In genomic region chr11:48034926-48035876, GRCh38 we compare ENCODE assay signal across 10 cellular contexts. TPM values are rescaled to one million over a fixed set of nuclear protein-coding genes. Genes with fewer than 3 reads are reported as not detected.
DNase-seq lines count a peak whose midpoint lies in the region; ATAC-seq and TF ChIP-seq lines count a peak whose summit lies in the region.
"Had no signal": no experiment of that assay in that cellular context is flagged by ENCODE, and none has a peak within 500 bp of the region (broad histone marks: within the 10 kb centered on the region; RNA-seq: fewer than 3 reads in every experiment).

No MANE protein-coding gene starts in this region.

- H3K27me3 ChIP-seq in muscle layer of duodenum (ENCODE audit: low read depth, low read length) = no peaks in the 10 kb centered on the region
- H3K27me3 ChIP-seq in upper lobe of left lung = no peaks in the 10 kb centered on the region
- no peaks in the 10 kb centered on the region for H3K27me3 ChIP-seq in Peyer's patch

- H3K27ac Mint-ChIP-seq in activated naive CD4-positive, alpha-beta T cell treated with anti-CD3 and anti-CD28 coated beads, Interleukin-2, amount 50 U/mL, for 72 hours = peak overlapping the region; percentile 44 to 89

- ATAC-seq in activated naive CD4-positive, alpha-beta T cell treated with anti-CD3 and anti-CD28 coated beads, Interleukin-2, amount 50 U/mL, for 72 hours = peak; percentile 36 to 56
- peak in 1 of 2 donors; percentile 33 for ATAC-seq in upper lobe of left lung (ENCODE audit: low FRiP score in 2 of 2)

- 72 to 79% methylated on average over 14 of the region's 14 CpGs for WGBS in upper lobe of left lung, 2 donors

- H3K36me3 ChIP-seq in muscle layer of duodenum (ENCODE audit: control insufficient read depth in 1 of 2, insufficient read depth in 2 of 2, low read length in 2 of 2) (no peaks in the 10 kb centered on the region), upper lobe of left lung (no peaks in the 10 kb centered on the region), Peyer's patch (no peaks in the 10 kb centered on the region)

- H3K36me3 Mint-ChIP-seq in activated naive CD4-positive, alpha-beta T cell treated with anti-CD3 and anti-CD28 coated beads, Interleukin-2, amount 50 U/mL, for 72 hours = peaks cover 0 to 23% of the 10 kb centered on the region in 2 donors

- H3K4me1 ChIP-seq in muscle layer of duodenum (ENCODE audit: control insufficient read depth in 1 of 2, insufficient read depth in 2 of 2, low read length in 2 of 2) = peaks cover 10 to 36% of the 10 kb centered on the region in 2 donors
- peaks cover 25 to 41% (median 29%) of the 10 kb centered on the region in 4 donors for H3K4me1 ChIP-seq in upper lobe of left lung
- H3K4me1 ChIP-seq in Peyer's patch = peaks cover 0 to 15% (median 4%) of the 10 kb centered on the region in 4 donors

- TF ChIP-seq POLR2A in upper lobe of left lung (IDR thresholded peaks at IDR 0.05) = no peak
- TF ChIP-seq POLR2A in Peyer's patch (IDR thresholded peaks at IDR 0.05) = no peak

- H3K4me3 ChIP-seq in muscle layer of duodenum (ENCODE audit: low read depth in 1 of 2, low read length in 2 of 2) = no peak overlapping the region
- no peak overlapping the region for H3K4me3 ChIP-seq in upper lobe of left lung
- H3K4me3 ChIP-seq in Peyer's patch = no peak overlapping the region
- H3K4me3 ChIP-seq: coronary artery had no signal

- no peak for DNase-seq in activated naive CD4-positive, alpha-beta T cell treated with anti-CD3 and anti-CD28 coated beads, Interleukin-2, amount 50 U/mL, for 72 hours (ENCODE audit: low spot score in 2 of 2)
- DNase-seq in activated naive CD4-positive, alpha-beta T cell (lab: John Stamatoyannopoulos, UW) = no peak
- DNase-seq in caudate nucleus (lab: John Stamatoyannopoulos, UW) (peak in 19 of 61 donors; percentile 6 to 75 (median 39)), upper lobe of left lung (peak in 1 of 2 donors; percentile 64), NCI-H1694 treated with DMSO at 0.1 percent for 48 hours (lab: John Stamatoyannopoulos, UW) (no peak), Peyer's patch (no peak)
- DNase-seq in stimulated activated CD4-positive, alpha-beta T cell treated with anti-CD3 and anti-CD28 coated beads, Interleukin-2, amount 100 ng/mL, for 24 hours = no peak
- DNase-seq: AML-193 had no signal

- peak overlapping the region; percentile 92 for H3K27ac ChIP-seq in caudate nucleus (ENCODE audit: low read depth, low read length)
- H3K27ac ChIP-seq in muscle layer of duodenum (ENCODE audit: low read length) = peak overlapping the region; percentile 47
- H3K27ac ChIP-seq in upper lobe of left lung = peak overlapping the region; percentile 0 to 66 (median 36)
- peak overlapping the region in 1 of 4 donors; percentile 10 for H3K27ac ChIP-seq in Peyer's patch

- H3K9me3 Mint-ChIP-seq in activated naive CD4-positive, alpha-beta T cell treated with anti-CD3 and anti-CD28 coated beads, Interleukin-2, amount 50 U/mL, for 72 hours = no peaks in the 10 kb centered on the region

- TF ChIP-seq EP300 in upper lobe of left lung (IDR thresholded peaks at IDR 0.05) = no peak

- no peaks in the 10 kb centered on the region for H3K9me3 ChIP-seq in muscle layer of duodenum (ENCODE audit: control insufficient read depth in 1 of 2, low read length in 2 of 2)
- no peaks in the 10 kb centered on the region for H3K9me3 ChIP-seq in upper lobe of left lung
- H3K9me3 ChIP-seq in Peyer's patch = no peaks in the 10 kb centered on the region

- TF ChIP-seq CTCF in upper lobe of left lung (IDR thresholded peaks at IDR 0.05) (no peak), Peyer's patch (IDR thresholded peaks at IDR 0.05) (no peak)

RNA-seq across cellular contexts. Expression of gene PTPRJ, which starts 54.8 kb away (rescaled TPM):
- total RNA-seq in activated naive CD4-positive, alpha-beta T cell treated with anti-CD3 and anti-CD28 coated beads, Interleukin-2, amount 50 U/mL, for 72 hours = 10 to 100 TPM; 23.6 to 26.5 TPM
- total RNA-seq in upper lobe of left lung = 10 to 100 TPM; 17.9 to 50.4 (median 32.9) TPM
- 10 to 100 TPM; 28.1 to 50.1 (median 37.5) TPM for total RNA-seq in Peyer's patch
